Comparison of ENCODE assay signal across 8 cellular contexts in genomic region chr9:128723352-128723865, GRCh38. TPM values are rescaled to one million over a fixed set of nuclear protein-coding genes. Genes with fewer than 3 reads are reported as not detected.
DNase-seq lines count a peak whose midpoint lies in the region; ATAC-seq, FAIRE-seq and TF ChIP-seq lines count a peak whose summit lies in the region.

No MANE protein-coding gene starts in this region.

- DNase-seq in DND-41, result no peak
- peak; percentile 53 for DNase-seq in OCI-M1 (lab: John Stamatoyannopoulos, UW)
- DNase-seq in epithelial cell of esophagus (ENCODE audit: low read depth), result no peak
- peak in 2 of 6 donors; percentile 45 to 52 for DNase-seq in pancreas
- no peak for DNase-seq in CD1c-positive myeloid dendritic cell (ENCODE audit: extremely low spot score)

- no peaks in the 10 kb centered on the region for H3K27me3 ChIP-seq in DND-41 (ENCODE audit: insufficient read depth, low read length, poor library complexity)
- no peaks in the 10 kb centered on the region for H3K27me3 ChIP-seq in pancreas

- TF ChIP-seq CTCF in DND-41 (IDR thresholded peaks at IDR 0.05; ENCODE audit: borderline replicate concordance, extremely low read depth, low read length, poor library complexity, severe bottlenecking), result no peak
- no peak for TF ChIP-seq CTCF in epithelial cell of esophagus (IDR thresholded peaks at IDR 0.05; ENCODE audit: insufficient read depth, low read depth, low read length, missing control alignments)
- no peak for TF ChIP-seq CTCF in pancreas (IDR thresholded peaks at IDR 0.05)

- H3K4me3 ChIP-seq in DND-41 (ENCODE audit: low read depth in 1 of 2, low read length in 2 of 2), result peak overlapping the region; percentile 47 to 68; a peak in 3 of 4 replicates
- H3K4me3 ChIP-seq in epithelial cell of esophagus (ENCODE audit: low read length), result peak overlapping the region; percentile 92
- peak overlapping the region; percentile 51 to 77 (median 60) for H3K4me3 ChIP-seq in pancreas

- intact Hi-C loops in pancreas (cut with DNase I), result no loop called here

- H3K9me3 ChIP-seq in DND-41 (ENCODE audit: insufficient read depth, low read length, severe bottlenecking), result no peaks in the 10 kb centered on the region
- no peaks in the 10 kb centered on the region for H3K9me3 ChIP-seq in pancreas

- ATAC-seq in DND-41 (ENCODE audit: insufficient read depth, low read depth), result no peak
- ATAC-seq in pancreas, result no peak
- ATAC-seq in GM18873 (IDR thresholded peaks at IDR 0.05; ENCODE audit: low FRiP score, unreplicated experiment), result no peak
- no peak for ATAC-seq in GM21447 (IDR thresholded peaks at IDR 0.05; ENCODE audit: unreplicated experiment)
- ATAC-seq in GM19463 (IDR thresholded peaks at IDR 0.05; ENCODE audit: unreplicated experiment), result no peak

- H3K9ac ChIP-seq in DND-41 (ENCODE audit: low read depth, low read length), result peak overlapping the region; percentile 81

- peaks cover 19% of the 10 kb centered on the region for H3K79me2 ChIP-seq in DND-41 (ENCODE audit: insufficient read depth, low read length)

- H3K4me2 ChIP-seq in DND-41 (ENCODE audit: insufficient read depth, low read length), result peak overlapping the region; percentile 91

- H2AFZ ChIP-seq in DND-41 (ENCODE audit: low read depth, low read length), result peak overlapping the region; percentile 89

- H3K36me3 ChIP-seq in DND-41 (ENCODE audit: insufficient read depth, low read length), result peaks cover 13% of the 10 kb centered on the region
- H3K36me3 ChIP-seq in pancreas, result no peaks in the 10 kb centered on the region

- H3K4me1 ChIP-seq in DND-41 (ENCODE audit: insufficient read depth, low read length), result peaks cover 43% of the 10 kb centered on the region
- H3K4me1 ChIP-seq in pancreas, result no peaks in the 10 kb centered on the region

- 27 to 32% methylated on average over 7 of the region's 7 CpGs for WGBS in pancreas, 2 donors

- FAIRE-seq in pancreas (lab: Jason Lieb, UNC), result no peak

- peak overlapping the region; percentile 79 for H3K27ac ChIP-seq in DND-41 (ENCODE audit: low read length)
- H3K27ac ChIP-seq in pancreas, result peak overlapping the region; percentile 43 to 66 (median 55)

- H4K20me1 ChIP-seq in DND-41 (ENCODE audit: insufficient read depth, low read length), result no peaks in the 10 kb centered on the region

RNA-seq across cellular contexts. Expression of gene ZDHHC12, which starts 0.5 kb away (rescaled TPM):
- 10 to 100 TPM; 18.3 to 31.5 (median 25.4) TPM for total RNA-seq in pancreas
- polyA plus RNA-seq in pancreas, result 10 to 100 TPM; 27.6 to 56.9 TPM

RNA-seq across cellular contexts. Expression of gene PKN3, which starts 21.1 kb away (rescaled TPM):
- 1 to 10 TPM; 2.5 to 4.3 (median 3.7) TPM for total RNA-seq in pancreas
- polyA plus RNA-seq in pancreas, result 10 to 100 TPM; 10.0 to 11.0 TPM

RNA-seq across cellular contexts. Expression of gene SET, which starts 34.4 kb away (rescaled TPM):
- total RNA-seq in pancreas, result 100 to 1,000 TPM; 107 to 162 (median 150) TPM
- polyA plus RNA-seq in pancreas, result 10 to 100 TPM; 42.9 to 77.3 TPM

RNA-seq across cellular contexts. Expression of gene ZER1, which starts 48.3 kb away (rescaled TPM):
- 10 to 100 TPM; 15.8 to 23.4 (median 17.9) TPM for total RNA-seq in pancreas
- polyA plus RNA-seq in pancreas, result 10 to 100 TPM; 16.9 to 22.6 TPM
